In the genomic region with DNA sequence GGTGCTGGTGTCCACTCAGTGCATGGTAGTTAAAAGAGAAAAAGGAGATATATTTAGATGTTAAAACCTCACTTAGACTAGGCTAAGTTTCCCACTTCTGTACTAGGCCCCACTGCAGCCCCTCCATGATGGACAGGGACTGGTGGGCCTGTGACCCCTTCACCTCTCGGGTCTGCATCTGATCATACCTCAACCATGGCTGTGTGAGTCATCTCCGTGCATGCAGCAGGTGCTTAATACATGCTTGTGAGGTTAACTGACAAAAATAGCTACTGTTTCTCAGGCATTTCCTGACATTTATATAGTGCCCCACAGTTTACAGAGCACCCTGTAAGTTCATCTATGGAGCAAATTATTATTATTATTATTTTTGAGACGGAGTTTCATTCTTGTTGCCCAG, we compare ENCODE assay signal across 12 cellular contexts. TPM values are rescaled to one million over a fixed set of nuclear protein-coding genes. Genes with fewer than 3 reads are reported as not detected.
DNase-seq lines count a peak whose midpoint lies in the region; ATAC-seq and TF ChIP-seq lines count a peak whose summit lies in the region.
"Had no signal": no experiment of that assay in that cellular context is flagged by ENCODE, and none has a peak within 500 bp of the region (broad histone marks: within the 10 kb centered on the region; RNA-seq: fewer than 3 reads in every experiment).

No MANE protein-coding gene starts in this region.

- TF ChIP-seq CTCF in SK-N-SH (IDR thresholded peaks at IDR 0.05): no peak
- no peak for TF ChIP-seq CTCF in ascending aorta (IDR thresholded peaks at IDR 0.05)
- TF ChIP-seq CTCF in thyroid gland (IDR thresholded peaks at IDR 0.05): no peak

- 83% methylated on average over 2 of the region's 3 CpGs for WGBS in SK-N-SH (ENCODE audit: low lambda C conversion rate)
- 87% methylated on average over 3 of the region's 3 CpGs for WGBS in mesenchymal stem cell
- 74 to 83% methylated on average over 3 of the region's 3 CpGs for WGBS in thyroid gland, 2 donors

- no peak overlapping the region for H2AK5ac ChIP-seq in mesenchymal stem cell (ENCODE audit: low read length, severe bottlenecking)

- H3K4ac ChIP-seq in mesenchymal stem cell (ENCODE audit: low read depth in 1 of 2, low read length in 2 of 2): no peak overlapping the region

- no peak overlapping the region for H2BK15ac ChIP-seq in mesenchymal stem cell (ENCODE audit: low read depth, poor library complexity, severe bottlenecking)

- TF ChIP-seq POLR2A in thyroid gland (IDR thresholded peaks at IDR 0.05): no peak

- no peak for TF ChIP-seq EP300 in SK-N-SH (IDR thresholded peaks at IDR 0.05; ENCODE audit: borderline replicate concordance in 1 of 2, low read depth in 1 of 2, low read length in 1 of 2)

- no peaks in the 10 kb centered on the region for H3K9me2 ChIP-seq in SK-N-SH

- H3K4me1 ChIP-seq in SK-N-SH (ENCODE audit: control insufficient read depth in 1 of 2, insufficient read depth in 2 of 2, low read depth in 1 of 2, low read length in 1 of 2) (peaks cover 7 to 8% of the 10 kb centered on the region in 2 experiments; a peak in 2 of 4 replicates), ascending aorta (peaks cover 4 to 19% of the 10 kb centered on the region in 2 donors), mesenchymal stem cell (ENCODE audit: control insufficient read depth, insufficient read depth, low read depth, low read length) (peaks cover 17% of the 10 kb centered on the region), thyroid gland (peaks cover 6 to 20% of the 10 kb centered on the region in 2 donors)

- intact Hi-C loops in ascending aorta (cut with DNase I) (loop anchor here (1.0 to 2.0 kb wide), 2 partner anchors 9 to 58 kb away; partner anchors contain the start of genes CERCAM and URM1), thyroid gland (cut with DNase I) (loop anchor here (5.0 kb wide), 1 partner anchor 50 kb away; no protein-coding TSS in a partner anchor), left cardiac atrium (cut with DNase I) (loop anchor here in 1 of 2 donors (5.0 kb wide), 1 partner anchor 50 kb away; no protein-coding TSS in a partner anchor)

- H3K9me3 ChIP-seq in SK-N-SH (no peaks in the 10 kb centered on the region), ascending aorta (no peaks in the 10 kb centered on the region), mesenchymal stem cell (ENCODE audit: control insufficient read depth, low read length) (no peaks in the 10 kb centered on the region), thyroid gland (no peaks in the 10 kb centered on the region)
- H3K9me3 ChIP-seq: neutrophil, transverse colon had no signal

- no peak overlapping the region for H2BK5ac ChIP-seq in mesenchymal stem cell (ENCODE audit: low read depth, low read length, poor library complexity, severe bottlenecking)

- peak overlapping the region; percentile 73 for H4K8ac ChIP-seq in mesenchymal stem cell (ENCODE audit: low read length)

- no peaks in the 10 kb centered on the region for H4K20me1 ChIP-seq in SK-N-SH (ENCODE audit: insufficient read depth)

- H3K27ac ChIP-seq in SK-N-SH (ENCODE audit: low read depth in 2 of 2, low read length in 1 of 2): peak overlapping the region in 1 of 2 experiments; percentile 29; a peak in 1 of 4 replicates
- peak overlapping the region; percentile 27 to 58 for H3K27ac ChIP-seq in ascending aorta
- H3K27ac ChIP-seq in mesenchymal stem cell (ENCODE audit: low read length, poor library complexity, severe bottlenecking): no peak overlapping the region
- H3K27ac ChIP-seq in thyroid gland: peak overlapping the region in 2 of 3 donors; percentile 30 to 74
- H3K27ac ChIP-seq: cardiac muscle cell, neutrophil had no signal

- H4K91ac ChIP-seq in mesenchymal stem cell (ENCODE audit: low read length): no peak overlapping the region

- no peak overlapping the region for H2BK12ac ChIP-seq in mesenchymal stem cell (ENCODE audit: low read length in 2 of 2)

- H3K18ac ChIP-seq in mesenchymal stem cell (ENCODE audit: low read depth in 1 of 2, low read length in 2 of 2): no peak overlapping the region

- no peak for TF ChIP-seq RAD21 in SK-N-SH (IDR thresholded peaks at IDR 0.05; ENCODE audit: low read length)

- H3K27me3 ChIP-seq in SK-N-SH (ENCODE audit: insufficient read depth): no peaks in the 10 kb centered on the region
- H3K27me3 ChIP-seq in ascending aorta: no peaks in the 10 kb centered on the region
- H3K27me3 ChIP-seq in mesenchymal stem cell (ENCODE audit: control insufficient read depth in 1 of 2, insufficient read depth in 1 of 2, low read length in 2 of 2): no peaks in the 10 kb centered on the region
- no peaks in the 10 kb centered on the region for H3K27me3 ChIP-seq in thyroid gland
- H3K27me3 ChIP-seq: cardiac muscle cell, transverse colon had no signal

- POLR2A ChIA-PET in SK-N-SH (lab: Yijun Ruan, JAX): interaction anchor here (1.8 to 2.7 kb wide), 2 partner anchors 8 to 57 kb away, joined by 7 to 11 read pairs; partner anchors contain the start of genes CERCAM and URM1

- no peak overlapping the region for H3K14ac ChIP-seq in mesenchymal stem cell (ENCODE audit: low read length in 2 of 2)

- H3K9ac ChIP-seq in SK-N-SH (no peak overlapping the region), mesenchymal stem cell (ENCODE audit: low read length) (peak overlapping the region; percentile 62)

- DNase-seq in SK-N-SH (no peak), ascending aorta (ENCODE audit: low spot score in 2 of 2) (no peak), mesenchymal stem cell (no peak), thyroid gland (no peak), left cardiac atrium (no peak), NCI-H2171 (lab: John Stamatoyannopoulos, UW) (no peak)
- DNase-seq: NCI-H1436 treated with DMSO at 0.1 percent for 48 hours had no signal

- H3K4me2 ChIP-seq in SK-N-SH: peak overlapping the region; percentile 87; the same call in 1 of the 2 replicates
- H3K4me2 ChIP-seq in mesenchymal stem cell (ENCODE audit: low read length, poor library complexity, severe bottlenecking): no peak overlapping the region

- no peaks in the 10 kb centered on the region for H3K79me2 ChIP-seq in SK-N-SH (ENCODE audit: insufficient read depth)

- no peak for ATAC-seq in SK-N-SH treated with all-trans-retinoic acid at 6 μM for 48 hours
- ATAC-seq in GM19328 (IDR thresholded peaks at IDR 0.05; ENCODE audit: unreplicated experiment): no peak
- no peak for ATAC-seq in left cardiac atrium

- H3K23ac ChIP-seq in mesenchymal stem cell (ENCODE audit: low read length in 2 of 2): no peak overlapping the region

- H3F3A ChIP-seq in SK-N-SH (replicated peaks; ENCODE audit: insufficient read depth): peaks cover 12% of the 10 kb centered on the region

- H2AFZ ChIP-seq in SK-N-SH (ENCODE audit: low read depth) (no peak overlapping the region), mesenchymal stem cell (ENCODE audit: low read depth, low read length) (no peak overlapping the region)

- H3K36me3 ChIP-seq in SK-N-SH (replicated peaks in 1 of 2; ENCODE audit: control insufficient read depth in 1 of 2, insufficient read depth in 2 of 2, low read length in 1 of 2) (no peaks in the 10 kb centered on the region), ascending aorta (peaks cover 0 to 7% of the 10 kb centered on the region in 2 donors), mesenchymal stem cell (ENCODE audit: control insufficient read depth in 1 of 2, insufficient read depth in 2 of 2, low read depth in 1 of 2, low read length in 2 of 2) (peaks cover 3 to 16% of the 10 kb centered on the region in 2 experiments), thyroid gland (no peaks in the 10 kb centered on the region)
- H3K36me3 ChIP-seq: cardiac muscle cell, neutrophil, transverse colon had no signal

- no peak overlapping the region for H2BK120ac ChIP-seq in mesenchymal stem cell (ENCODE audit: low read depth, low read length)

- no peaks in the 10 kb centered on the region for H3K79me1 ChIP-seq in mesenchymal stem cell (replicated peaks; ENCODE audit: low read length, poor library complexity, severe bottlenecking)

- H3K4me3 ChIP-seq in SK-N-SH (ENCODE audit: low read depth in 2 of 2, low read length in 1 of 2) (no peak overlapping the region), ascending aorta (no peak overlapping the region), mesenchymal stem cell (ENCODE audit: insufficient read depth in 1 of 2, low read depth in 1 of 2, low read length in 2 of 2) (no peak overlapping the region), thyroid gland (replicated peaks in 1 of 3) (no peak overlapping the region)
- H3K4me3 ChIP-seq: cardiac muscle cell had no signal

- CTCF ChIA-PET in SK-N-SH (lab: Yijun Ruan, JAX): interaction anchor here (0.6 to 4.1 kb wide), 31 partner anchors 9 to 241 kb away, joined by 3 to 113 read pairs (median 4); partner anchors contain the start of genes CERCAM, ODF2 and URM1

RNA-seq across cellular contexts. Expression of gene URM1, which starts 8.4 kb away (rescaled TPM):
- polyA plus RNA-seq in SK-N-SH (2012; rRNA removed): 58.9 and 61.5 TPM in 2 replicates
- polyA plus RNA-seq in SK-N-SH (2012; cell fraction: cytosol; rRNA removed): 45.3 and 50.0 TPM in 2 replicates
- polyA plus RNA-seq in SK-N-SH (2012; cell fraction: nucleus; rRNA removed): 85.0 and 87.0 TPM in 2 replicates
- 37.5 TPM for total RNA-seq in ascending aorta
- 59.4 TPM for polyA plus RNA-seq in mesenchymal stem cell (2013, experiment 1 of 2)
- 59.8 TPM for polyA plus RNA-seq in mesenchymal stem cell (2013, experiment 2 of 2)
- 10 to 100 TPM; 24.3 to 39.4 (median 31.2) TPM for total RNA-seq in thyroid gland
- total RNA-seq in left cardiac atrium: 10 to 100 TPM; 49.8 to 58.0 TPM

RNA-seq across cellular contexts. Expression of gene SLC27A4, which starts 22.4 kb away (rescaled TPM):
- 17.9 and 24.1 TPM in 2 replicates for polyA plus RNA-seq in SK-N-SH (2012; rRNA removed)
- polyA plus RNA-seq in SK-N-SH (2012; cell fraction: cytosol; rRNA removed): 10.2 and 15.9 TPM in 2 replicates
- 31.8 and 41.7 TPM in 2 replicates for polyA plus RNA-seq in SK-N-SH (2012; cell fraction: nucleus; rRNA removed)
- total RNA-seq in ascending aorta (16.6 TPM), thyroid gland (10 to 100 TPM; 15.9 to 38.4 (median 30.4) TPM), left cardiac atrium (10 to 100 TPM; 17.6 to 21.7 TPM)
- polyA plus RNA-seq in mesenchymal stem cell (2013, experiment 1 of 2): 18.4 TPM
- 18.7 TPM for polyA plus RNA-seq in mesenchymal stem cell (2013, experiment 2 of 2)

RNA-seq across cellular contexts. Expression of gene COQ4, which starts 40.1 kb away (rescaled TPM):
- polyA plus RNA-seq in SK-N-SH (2012; rRNA removed): 54.7 and 57.2 TPM in 2 replicates
- polyA plus RNA-seq in SK-N-SH (2012; cell fraction: cytosol; rRNA removed): 28.0 and 36.9 TPM in 2 replicates
- polyA plus RNA-seq in SK-N-SH (2012; cell fraction: nucleus; rRNA removed): 152 and 171 TPM in 2 replicates
- total RNA-seq in ascending aorta (11.4 TPM), thyroid gland (100 to 1,000 TPM in 3 of 4 donors, 10 to 100 TPM in 1; 71.8 to 137 (median 108) TPM), left cardiac atrium (10 to 100 TPM; 21.2 to 27.7 TPM)
- 41.5 TPM for polyA plus RNA-seq in mesenchymal stem cell (2013, experiment 1 of 2)
- polyA plus RNA-seq in mesenchymal stem cell (2013, experiment 2 of 2): 41.8 TPM

RNA-seq across cellular contexts. Expression of gene TRUB2, which starts 40.5 kb away (rescaled TPM):
- 18.8 and 23.3 TPM in 2 replicates for polyA plus RNA-seq in SK-N-SH (2012; rRNA removed)
- 10.6 and 17.0 TPM in 2 replicates for polyA plus RNA-seq in SK-N-SH (2012; cell fraction: cytosol; rRNA removed)
- polyA plus RNA-seq in SK-N-SH (2012; cell fraction: nucleus; rRNA removed): 29.9 and 31.3 TPM in 2 replicates
- 10.2 TPM for total RNA-seq in ascending aorta
- 17.2 TPM for polyA plus RNA-seq in mesenchymal stem cell (2013, experiment 1 of 2)
- 15.7 TPM for polyA plus RNA-seq in mesenchymal stem cell (2013, experiment 2 of 2)
- 10 to 100 TPM in 3 of 4 donors, 1 to 10 TPM in 1; 8.3 to 19.2 (median 16.6) TPM for total RNA-seq in thyroid gland
- total RNA-seq in left cardiac atrium: 10 to 100 TPM; 23.0 to 26.6 TPM

RNA-seq across cellular contexts. Expression of gene CERCAM, which starts 57.9 kb away (rescaled TPM):
- 128 and 131 TPM in 2 replicates for polyA plus RNA-seq in SK-N-SH (2012; rRNA removed)
- 57.7 and 89.5 TPM in 2 replicates for polyA plus RNA-seq in SK-N-SH (2012; cell fraction: cytosol; rRNA removed)
- 87.1 and 115 TPM in 2 replicates for polyA plus RNA-seq in SK-N-SH (2012; cell fraction: nucleus; rRNA removed)
- 70.5 TPM for total RNA-seq in ascending aorta
- 96.2 TPM for polyA plus RNA-seq in mesenchymal stem cell (2013, experiment 1 of 2)
- 100 TPM for polyA plus RNA-seq in mesenchymal stem cell (2013, experiment 2 of 2)
- 10 to 100 TPM; 22.3 to 35.4 (median 27.2) TPM for total RNA-seq in thyroid gland
- total RNA-seq in left cardiac atrium: 10 to 100 TPM; 19.1 to 22.8 TPM
